29 cellular contexts compared by ENCODE assay signal in genomic region chr9:22808876-22809275, GRCh38.
"Had no signal": no experiment of that assay in that cellular context is flagged by ENCODE, and none has a peak within 500 bp of the region (broad histone marks: within the 10 kb centered on the region; RNA-seq: fewer than 3 reads in every experiment).

No MANE protein-coding gene starts in this region.

- H3K36me3 ChIP-seq: stomach, suprapubic skin, thoracic aorta, thyroid gland, tibial artery, tibial nerve, transverse colon, upper lobe of left lung, upper lobe of right lung, uterus, vagina had no signal

- H3K4me1 Mint-ChIP-seq: stimulated activated effector memory CD8-positive, alpha-beta T cell treated with anti-CD3 and anti-CD28 coated beads, Interleukin-12 subunit alpha, Interleukin-12 subunit beta, amount 100 ng/mL, for 72 hours; stimulated activated memory B cell treated with anti-CD40 and anti-IgM and Interleukin-4, amounts not matched to agents 10 μg/mL and 1 μg/mL and 100 μg/mL, for 72 hours; stimulated activated naive B cell treated with anti-CD40 and anti-IgM and Interleukin-4, amounts not matched to agents 10 μg/mL and 1 μg/mL and 100 μg/mL, for 72 hours; stimulated activated naive CD8-positive, alpha-beta T cell treated with anti-CD3 and anti-CD28 coated beads, Interleukin-15, amount 100 ng/mL, for 72 hours had no signal

- FAIRE-seq: urothelium cell line had no signal

- H3K4me1 ChIP-seq: stomach, suprapubic skin, testis, thyroid gland, tibial artery, transverse colon, upper lobe of left lung, upper lobe of right lung, uterus, vagina had no signal

- H3K4me3 Mint-ChIP-seq: stimulated activated effector memory CD8-positive, alpha-beta T cell treated with anti-CD3 and anti-CD28 coated beads, Interleukin-12 subunit alpha, Interleukin-12 subunit beta, amount 100 ng/mL, for 72 hours; stimulated activated memory B cell treated with anti-CD40 and anti-IgM and Interleukin-4, amounts not matched to agents 10 μg/mL and 1 μg/mL and 100 μg/mL, for 72 hours; stimulated activated naive B cell treated with anti-CD40 and anti-IgM and Interleukin-4, amounts not matched to agents 10 μg/mL and 1 μg/mL and 100 μg/mL, for 72 hours; stimulated activated naive CD8-positive, alpha-beta T cell treated with anti-CD3 and anti-CD28 coated beads, Interleukin-15, amount 100 ng/mL, for 72 hours; stimulated activated naive CD8-positive, alpha-beta T cell treated with anti-CD3 and anti-CD28 coated beads, Interleukin-15, Interleukin-2, amounts not matched to agents 100 ng/mL and 50 ng/mL, for 24 hours; type B pancreatic cell had no signal

- H3K27ac ChIP-seq: stomach, suprapubic skin, testis, thoracic aorta, thyroid gland, tibial artery, tibial nerve, transverse colon, upper lobe of left lung, upper lobe of right lung, uterus, vagina had no signal

- H3K27ac Mint-ChIP-seq: stimulated activated effector memory CD8-positive, alpha-beta T cell treated with anti-CD3 and anti-CD28 coated beads, Interleukin-12 subunit alpha, Interleukin-12 subunit beta, amount 100 ng/mL, for 72 hours; stimulated activated memory B cell treated with anti-CD40 and anti-IgM and Interleukin-4, amounts not matched to agents 10 μg/mL and 1 μg/mL and 100 μg/mL, for 72 hours; stimulated activated naive B cell treated with anti-CD40 and anti-IgM and Interleukin-4, amounts not matched to agents 10 μg/mL and 1 μg/mL and 100 μg/mL, for 72 hours; stimulated activated naive CD8-positive, alpha-beta T cell treated with anti-CD3 and anti-CD28 coated beads, Interleukin-15, amount 100 ng/mL, for 72 hours; stimulated activated naive CD8-positive, alpha-beta T cell treated with anti-CD3 and anti-CD28 coated beads, Interleukin-15, Interleukin-2, amounts not matched to agents 100 ng/mL and 50 ng/mL, for 24 hours; type B pancreatic cell had no signal

- DNase-seq: stimulated activated CD4-positive, alpha-beta T cell treated with anti-CD3 and anti-CD28 coated beads, Interleukin-2, amount 100 ng/mL, for 48 hours; stimulated activated CD4-positive, alpha-beta T cell treated with anti-CD3 and anti-CD28 coated beads, Interleukin-4, amount 100 ng/mL, for 1 hour; stimulated activated CD4-positive, alpha-beta T cell treated with anti-CD3 and anti-CD28 coated beads, Interleukin-4, amount 100 ng/mL, for 24 hours; stimulated activated CD4-positive, alpha-beta T cell treated with anti-CD3 and anti-CD28 coated beads, Interleukin-4, amount 100 ng/mL, for 4 hours; stimulated activated CD8-positive, alpha-beta memory T cell treated with anti-CD3 and anti-CD28 coated beads, Interleukin-4, amount 100 ng/mL, for 48 hours; stimulated activated naive B cell treated with anti-CD40 and anti-IgM and Interleukin-4, amounts not matched to agents 10 μg/mL and 1 μg/mL and 100 μg/mL, for 72 hours; stimulated activated naive CD4-positive, alpha-beta T cell; stimulated activated naive CD4-positive, alpha-beta T cell treated with Interleukin-2 at 50 U/mL for 16 hours; stimulated activated naive CD8-positive, alpha-beta T cell treated with anti-CD3 and anti-CD28 coated beads, Interleukin-15, amount 100 ng/mL, for 72 hours; stimulated activated naive CD8-positive, alpha-beta T cell treated with anti-CD3 and anti-CD28 coated beads, Interleukin-15, Interleukin-2, amounts not matched to agents 100 U/mL and 50 U/mL, for 24 hours; stomach; substantia nigra; testis; thyroid gland; tibial artery; transverse colon; trophoblast cell; upper lobe of left lung; upper lobe of right lung; uterus had no signal

- H3K9me3 ChIP-seq: testis, thoracic aorta, thyroid gland, transverse colon, upper lobe of right lung, uterus, vagina had no signal

- H3K4me3 ChIP-seq: stomach, suprapubic skin, testis, thoracic aorta, thyroid gland, tibial artery, tibial nerve, transverse colon, upper lobe of left lung, upper lobe of right lung, uterus, vagina had no signal

- H3K27me3 ChIP-seq: stomach, suprapubic skin, testis, thyroid gland, tibial artery, tibial nerve, transverse colon, upper lobe of left lung, upper lobe of right lung, uterus, vagina had no signal

- H3K27me3 Mint-ChIP-seq: stimulated activated memory B cell treated with anti-CD40 and anti-IgM and Interleukin-4, amounts not matched to agents 10 μg/mL and 1 μg/mL and 100 μg/mL, for 72 hours; stimulated activated naive B cell treated with anti-CD40 and anti-IgM and Interleukin-4, amounts not matched to agents 10 μg/mL and 1 μg/mL and 100 μg/mL, for 72 hours; stimulated activated naive CD8-positive, alpha-beta T cell treated with anti-CD3 and anti-CD28 coated beads, Interleukin-15, amount 100 ng/mL, for 72 hours; stimulated activated naive CD8-positive, alpha-beta T cell treated with anti-CD3 and anti-CD28 coated beads, Interleukin-15, Interleukin-2, amounts not matched to agents 100 ng/mL and 50 ng/mL, for 24 hours; type B pancreatic cell had no signal

- H3K36me3 Mint-ChIP-seq: stimulated activated effector memory CD8-positive, alpha-beta T cell treated with anti-CD3 and anti-CD28 coated beads, Interleukin-12 subunit alpha, Interleukin-12 subunit beta, amount 100 ng/mL, for 72 hours; stimulated activated memory B cell treated with anti-CD40 and anti-IgM and Interleukin-4, amounts not matched to agents 10 μg/mL and 1 μg/mL and 100 μg/mL, for 72 hours; stimulated activated naive B cell treated with anti-CD40 and anti-IgM and Interleukin-4, amounts not matched to agents 10 μg/mL and 1 μg/mL and 100 μg/mL, for 72 hours; type B pancreatic cell had no signal

- H3K9me3 Mint-ChIP-seq: type B pancreatic cell had no signal
